ENCODE assay signal across 1 cellular context in genomic region chr17:17781591-17782424, GRCh38.
TF ChIP-seq lines count a peak whose summit lies in the region.

No MANE protein-coding gene starts in this region.

TF ChIP-seq in H1, 55 proteins besides CTCF, POLR2A, EP300 and RAD21 (continued from another document):
- TF ChIP-seq CHD7 (IDR thresholded peaks at IDR 0.05; ENCODE audit: insufficient replicate concordance, low read length), result no peak
